21 cellular contexts compared by ENCODE assay signal in the genomic region with DNA sequence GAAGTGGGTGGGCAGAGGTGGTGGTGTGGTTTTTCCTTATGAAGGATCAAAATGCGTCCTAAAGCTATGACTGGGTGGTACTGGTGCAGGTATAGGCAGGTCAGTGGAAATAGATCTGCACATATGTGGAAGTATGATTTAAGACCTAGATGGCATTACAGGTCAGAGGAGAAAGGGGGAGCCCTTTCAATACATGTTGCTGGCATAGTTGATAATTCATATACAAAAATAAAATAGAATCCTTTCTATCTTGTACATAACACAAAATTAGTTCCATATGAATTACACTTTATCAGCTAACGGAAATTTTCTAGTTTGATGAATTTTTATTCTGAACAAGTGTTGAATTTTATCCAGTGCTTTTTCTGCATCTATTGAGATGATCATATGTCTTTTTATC. TPM values are rescaled to one million over a fixed set of nuclear protein-coding genes. Genes with fewer than 3 reads are reported as not detected.
A peak's percentile ranks its signal among the peaks of the same experiment; 100 is the strongest.
DNase-seq lines count a peak whose midpoint lies in the region; ATAC-seq and TF ChIP-seq lines count a peak whose summit lies in the region.
"Had no signal": no experiment of that assay in that cellular context is flagged by ENCODE, and none has a peak within 500 bp of the region (broad histone marks: within the 10 kb centered on the region; RNA-seq: fewer than 3 reads in every experiment).

No MANE protein-coding gene starts in this region.

- H3K27ac ChIP-seq in cardiac muscle cell (no peak overlapping the region), transverse colon (no peak overlapping the region)
- H3K27ac ChIP-seq: KMS-11 had no signal

- DNase-seq in cardiac muscle cell (ENCODE audit: low read depth in 1 of 2, low spot score in 1 of 2) (no peak), Right ventricle myocardium inferior (ENCODE audit: missing footprints) (no peak), KBM-7 (no peak), transverse colon (no peak), SW 1271 (lab: John Stamatoyannopoulos, UW) (no peak)
- DNase-seq in stimulated activated naive B cell treated with anti-CD40 and anti-IgM and Interleukin-4, amounts not matched to agents 10 μg/mL and 1 μg/mL and 100 μg/mL, for 72 hours: no peak
- DNase-seq: activated CD8-positive, alpha-beta memory T cell treated with anti-CD3 and anti-CD28 coated beads for 24 hours; activated naive CD8-positive, alpha-beta T cell treated with anti-CD3 and anti-CD28 coated beads, Interleukin-2, amount 50 U/mL, for 24 hours; Caco-2; H7; naive thymus-derived CD8-positive, alpha-beta T cell; NCI-H1436; NCI-H446 treated with DMSO at 0.1 percent for 48 hours; PC-3; stimulated activated CD4-positive, alpha-beta T cell treated with anti-CD3 and anti-CD28 coated beads, Interleukin-2, amount 100 ng/mL, for 48 hours; substantia nigra had no signal

- H3K4me1 Mint-ChIP-seq in activated T-helper 17 cell treated with anti-CD3 and anti-CD28 coated beads, Interleukin-2, amount 50 U/mL, for 72 hours: peaks cover 11% of the 10 kb centered on the region
- H3K4me1 Mint-ChIP-seq in stimulated activated naive B cell treated with anti-CD40 and anti-IgM and Interleukin-4, amounts not matched to agents 10 μg/mL and 1 μg/mL and 100 μg/mL, for 72 hours: peaks cover 19 to 23% of the 10 kb centered on the region in 2 donors

- H3K27me3 Mint-ChIP-seq in activated T-helper 17 cell treated with anti-CD3 and anti-CD28 coated beads, Interleukin-2, amount 50 U/mL, for 72 hours: no peaks in the 10 kb centered on the region
- peaks cover 0 to 6% of the 10 kb centered on the region in 2 donors for H3K27me3 Mint-ChIP-seq in stimulated activated naive B cell treated with anti-CD40 and anti-IgM and Interleukin-4, amounts not matched to agents 10 μg/mL and 1 μg/mL and 100 μg/mL, for 72 hours
- H3K27me3 Mint-ChIP-seq: activated naive CD8-positive, alpha-beta T cell treated with anti-CD3 and anti-CD28 coated beads, Interleukin-2, amount 50 U/mL, for 24 hours; naive thymus-derived CD8-positive, alpha-beta T cell had no signal

- H3K9ac ChIP-seq in Loucy (ENCODE audit: low read depth, low read length, poor library complexity, severe bottlenecking): no peak overlapping the region
- H3K9ac ChIP-seq: KMS-11 had no signal

- H3F3A ChIP-seq in Loucy (ENCODE audit: low read depth): no peaks in the 10 kb centered on the region

- H3K9me3 ChIP-seq in cardiac muscle cell (ENCODE audit: low read depth) (no peaks in the 10 kb centered on the region), Loucy (ENCODE audit: insufficient read depth, low read depth, low read length) (peaks cover 5% of the 10 kb centered on the region), transverse colon (no peaks in the 10 kb centered on the region)
- H3K9me3 ChIP-seq: Caco-2 had no signal

- no peaks in the 10 kb centered on the region for H3K9me2 ChIP-seq in Loucy (replicated peaks; ENCODE audit: low read depth, low read length)

- H3K79me2 ChIP-seq in Loucy (ENCODE audit: insufficient read depth, low read length): no peaks in the 10 kb centered on the region

- H3K27me3 ChIP-seq in cardiac muscle cell (no peaks in the 10 kb centered on the region), Loucy (ENCODE audit: insufficient read depth, low read length, poor library complexity, severe bottlenecking) (no peaks in the 10 kb centered on the region), transverse colon (no peaks in the 10 kb centered on the region)

- WGBS in transverse colon (ENCODE audit: low coverage in 1 of 2), 2 donors: 88 to 90% methylated on average over 2 of the region's 2 CpGs

- peak overlapping the region; percentile 39 for H3K27ac Mint-ChIP-seq in activated T-helper 17 cell treated with anti-CD3 and anti-CD28 coated beads, Interleukin-2, amount 50 U/mL, for 72 hours
- no peak overlapping the region for H3K27ac Mint-ChIP-seq in stimulated activated naive B cell treated with anti-CD40 and anti-IgM and Interleukin-4, amounts not matched to agents 10 μg/mL and 1 μg/mL and 100 μg/mL, for 72 hours
- H3K27ac Mint-ChIP-seq: activated naive CD8-positive, alpha-beta T cell treated with anti-CD3 and anti-CD28 coated beads, Interleukin-2, amount 50 U/mL, for 24 hours had no signal

- H3K36me3 ChIP-seq in cardiac muscle cell (no peaks in the 10 kb centered on the region), Loucy (ENCODE audit: insufficient read depth, low read length) (no peaks in the 10 kb centered on the region), transverse colon (no peaks in the 10 kb centered on the region)

- H3K4me3 Mint-ChIP-seq in activated T-helper 17 cell treated with anti-CD3 and anti-CD28 coated beads, Interleukin-2, amount 50 U/mL, for 72 hours: no peak overlapping the region
- H3K4me3 Mint-ChIP-seq in stimulated activated naive B cell treated with anti-CD40 and anti-IgM and Interleukin-4, amounts not matched to agents 10 μg/mL and 1 μg/mL and 100 μg/mL, for 72 hours: no peak overlapping the region
- H3K4me3 Mint-ChIP-seq: activated naive CD8-positive, alpha-beta T cell treated with anti-CD3 and anti-CD28 coated beads, Interleukin-2, amount 50 U/mL, for 24 hours had no signal

- no peak overlapping the region for H2AFZ ChIP-seq in Loucy (ENCODE audit: low read length)

- no peaks in the 10 kb centered on the region for H3K36me3 Mint-ChIP-seq in activated T-helper 17 cell treated with anti-CD3 and anti-CD28 coated beads, Interleukin-2, amount 50 U/mL, for 72 hours (ENCODE audit: low read depth)
- H3K36me3 Mint-ChIP-seq in stimulated activated naive B cell treated with anti-CD40 and anti-IgM and Interleukin-4, amounts not matched to agents 10 μg/mL and 1 μg/mL and 100 μg/mL, for 72 hours: peaks cover 5 to 18% of the 10 kb centered on the region in 2 donors
- H3K36me3 Mint-ChIP-seq: naive thymus-derived CD8-positive, alpha-beta T cell had no signal

- no peak overlapping the region for H3K4me2 ChIP-seq in Loucy (ENCODE audit: low read depth, low read length, poor library complexity, severe bottlenecking)
- H3K4me2 ChIP-seq: KMS-11 had no signal

- H3K4me1 ChIP-seq in cardiac muscle cell (ENCODE audit: low read depth) (no peaks in the 10 kb centered on the region), Loucy (ENCODE audit: insufficient read depth, low read length, poor library complexity, severe bottlenecking) (peaks cover 8% of the 10 kb centered on the region), transverse colon (no peaks in the 10 kb centered on the region)
- H3K4me1 ChIP-seq: Caco-2 had no signal

- TF ChIP-seq EP300 in transverse colon (IDR thresholded peaks at IDR 0.05; ENCODE audit: low read depth): no peak

- no peak for TF ChIP-seq POLR2A in transverse colon (IDR thresholded peaks at IDR 0.05)

- intact Hi-C loops in Right ventricle myocardium inferior (cut with DNase I): no loop called here
- intact Hi-C loops in transverse colon (cut with DNase I; ENCODE audit: low total_unique reads): no loop called here

- H4K20me1 ChIP-seq in Loucy (ENCODE audit: insufficient read depth, low read length, poor library complexity, severe bottlenecking): no peaks in the 10 kb centered on the region

- H3K9me3 Mint-ChIP-seq in activated T-helper 17 cell treated with anti-CD3 and anti-CD28 coated beads, Interleukin-2, amount 50 U/mL, for 72 hours: peaks cover 11% of the 10 kb centered on the region
- peaks cover 12 to 13% of the 10 kb centered on the region in 2 donors for H3K9me3 Mint-ChIP-seq in stimulated activated naive B cell treated with anti-CD40 and anti-IgM and Interleukin-4, amounts not matched to agents 10 μg/mL and 1 μg/mL and 100 μg/mL, for 72 hours

- in situ Hi-C loops in KBM-7 (cut with MboI; ENCODE audit: low pct_unique_long_range_greater_than_20kb, low sequenced_read_pairs): loop anchor here (25.0 kb wide), 1 partner anchor 551 kb away; no protein-coding TSS in a partner anchor
- in situ Hi-C loops in transverse colon (cut with MboI; ENCODE audit: low pct_ligation_motif_present in 1 of 4, low pct_unique_long_range_greater_than_20kb in 1 of 4, low sequenced_read_pairs in 3 of 4): loop anchor here (25.0 kb wide), 2 partner anchors 99 to 551 kb away; no protein-coding TSS in a partner anchor

- H3K4me3 ChIP-seq in cardiac muscle cell: no peak overlapping the region
- no peak overlapping the region for H3K4me3 ChIP-seq in Loucy (ENCODE audit: low read length, poor library complexity, severe bottlenecking)
- no peak overlapping the region for H3K4me3 ChIP-seq in transverse colon
- H3K4me3 ChIP-seq: lung had no signal

- ATAC-seq in Right ventricle myocardium inferior: no peak
- no peak for ATAC-seq in activated T-helper 17 cell treated with anti-CD3 and anti-CD28 coated beads, Interleukin-2, amount 50 U/mL, for 72 hours (replicated peaks)
- ATAC-seq in stimulated activated naive B cell treated with anti-CD40 and anti-IgM and Interleukin-4, amounts not matched to agents 10 μg/mL and 1 μg/mL and 100 μg/mL, for 72 hours (replicated peaks): peak; percentile 17 to 39
- ATAC-seq: activated naive CD8-positive, alpha-beta T cell treated with anti-CD3 and anti-CD28 coated beads, Interleukin-2, amount 50 U/mL, for 24 hours; naive thymus-derived CD8-positive, alpha-beta T cell; PC-3 had no signal

- TF ChIP-seq CTCF in cardiac muscle cell (IDR thresholded peaks at IDR 0.05; ENCODE audit: low read depth, low read length) (peak; percentile 12), Loucy (conservative IDR thresholded peaks at IDR 0.05; ENCODE audit: low read length) (peak; percentile 60), transverse colon (IDR thresholded peaks at IDR 0.05) (no peak)

RNA-seq across cellular contexts. Expression of gene PIK3R5, which starts 20.8 kb away (rescaled TPM):
- total RNA-seq in cardiac muscle cell (0.09 and 0.28 TPM in 2 replicates), Right ventricle myocardium inferior (2.8 TPM), transverse colon (10 to 100 TPM in 2 of 4 donors, 1 to 10 TPM in 1, under 1 TPM in 1; 0.40 to 16.1 (median 10.4) TPM)
- polyA plus RNA-seq in cardiac muscle cell: 0.09 and 0.38 TPM in 2 replicates
- total RNA-seq in activated T-helper 17 cell treated with anti-CD3 and anti-CD28 coated beads, Interleukin-2, amount 50 U/mL, for 72 hours: 10 to 100 TPM; 47.2 to 78.6 TPM
- total RNA-seq: Caco-2, fibroblast of lung, PC-3 had no signal

RNA-seq across cellular contexts. Expression of gene NTN1, which starts 35.0 kb away (rescaled TPM):
- total RNA-seq in cardiac muscle cell (0.21 and 0.60 TPM in 2 replicates), Right ventricle myocardium inferior (24.5 TPM), transverse colon (10 to 100 TPM in 1 of 4 donors, 1 to 10 TPM in 3; 3.6 to 20.6 (median 7.2) TPM)
- polyA plus RNA-seq in cardiac muscle cell: 0.10 and 0.16 TPM in 2 replicates
- total RNA-seq in activated T-helper 17 cell treated with anti-CD3 and anti-CD28 coated beads, Interleukin-2, amount 50 U/mL, for 72 hours: under 1 TPM; 0.63 to 0.87 TPM
- polyA plus RNA-seq: naive thymus-derived CD8-positive, alpha-beta T cell had no signal

Comparison
In these comparisons a context has a peak if more than half of its experiments do, and no peak if none do; other contexts are left out.
1. CTCF ChIP-seq: peak in cardiac muscle cell (single experiment) and Loucy (single experiment); none in transverse colon (0 of 5).
2. ATAC-seq: peak in stimulated activated naive B cell treated with anti-CD40 and anti-IgM and Interleukin-4, amounts not matched to agents 10 μg/mL and 1 μg/mL and 100 μg/mL, for 72 hours (2 of 2); none in Right ventricle myocardium inferior (single experiment) and activated T-helper 17 cell treated with anti-CD3 and anti-CD28 coated beads, Interleukin-2, amount 50 U/mL, for 72 hours (single experiment).